13 cellular contexts compared by ENCODE assay signal in the genomic region with DNA sequence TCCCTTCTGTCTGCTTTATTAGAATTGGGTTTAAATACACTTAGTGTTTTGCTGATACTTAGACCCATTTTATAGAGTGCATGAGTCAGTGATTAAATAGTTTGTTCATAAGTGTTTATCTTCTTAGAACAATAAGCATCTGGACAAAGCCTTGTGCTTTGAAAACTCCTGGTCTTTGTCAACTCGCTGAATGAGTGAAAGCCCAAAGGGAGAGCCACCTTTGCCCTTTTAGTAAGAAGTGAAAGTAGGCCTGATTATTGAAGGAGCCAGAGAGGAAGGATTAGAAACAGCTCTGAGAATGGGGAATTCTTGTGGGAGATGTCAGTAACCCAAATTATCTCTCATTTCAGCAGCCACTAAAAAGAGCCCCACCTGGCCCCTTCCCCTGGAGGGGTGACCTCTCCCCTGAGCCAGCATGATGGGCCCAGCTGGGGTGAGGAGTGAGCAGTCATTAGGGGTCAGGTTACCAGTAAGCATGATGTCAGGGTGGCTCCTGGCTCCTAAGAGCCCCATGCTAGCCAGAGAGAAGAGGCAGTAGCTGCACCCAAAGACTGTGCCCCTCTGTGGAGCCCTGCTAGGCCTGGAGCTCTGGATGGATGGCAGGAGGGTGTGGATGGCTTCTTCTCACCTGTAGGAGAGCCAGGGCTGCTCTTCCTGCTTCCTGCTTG.
A peak's percentile ranks its signal among the peaks of the same experiment; 100 is the strongest.
DNase-seq lines count a peak whose midpoint lies in the region; ATAC-seq, FAIRE-seq and TF ChIP-seq lines count a peak whose summit lies in the region.
"Had no signal": no experiment of that assay in that cellular context is flagged by ENCODE, and none has a peak within 500 bp of the region (broad histone marks: within the 10 kb centered on the region; RNA-seq: fewer than 3 reads in every experiment).

No MANE protein-coding gene starts in this region.

- ATAC-seq in HG02759 (IDR thresholded peaks at IDR 0.05; ENCODE audit: unreplicated experiment) = peak; percentile 65
- no peak for ATAC-seq in SK-N-SH treated with all-trans-retinoic acid at 6 μM for 48 hours

- no peak for TF ChIP-seq CTCF in GM06990 (IDR thresholded peaks at IDR 0.05; ENCODE audit: insufficient read depth, low read length, poor library complexity, severe bottlenecking)
- TF ChIP-seq CTCF in coronary artery (IDR thresholded peaks at IDR 0.05) = no peak
- no peak for TF ChIP-seq CTCF in GM13976 (IDR thresholded peaks at IDR 0.05; ENCODE audit: borderline replicate concordance, control extremely low read depth, extremely low read depth, insufficient read depth, missing control alignments)

- no peak for FAIRE-seq in small intestine (lab: Jason Lieb, UNC)
- FAIRE-seq: G401.6 had no signal

- WGBS in small intestine, 3 donors = 20 to 29% (median 23%) methylated on average over 1 of the region's 1 CpG

- no peak overlapping the region for H3K4me3 ChIP-seq in GM06990 (replicated peaks; ENCODE audit: low read depth, low read length)
- H3K4me3 ChIP-seq in coronary artery = no peak overlapping the region
- no peak overlapping the region for H3K4me3 ChIP-seq in small intestine (ENCODE audit: low read depth in 1 of 2, low read length in 2 of 2)
- H3K4me3 ChIP-seq: ascending aorta had no signal

- peaks cover 0 to 4% of the 10 kb centered on the region in 2 donors for H3K4me1 ChIP-seq in small intestine (ENCODE audit: control insufficient read depth in 2 of 2, insufficient read depth in 1 of 2, low read depth in 1 of 2, low read length in 1 of 2)

- DNase-seq in GM06990 (ENCODE audit: extremely low read depth, insufficient read length) = peak; percentile 16
- peak; percentile 59 for DNase-seq in coronary artery (ENCODE audit: low spot score)
- peak; percentile 6 for DNase-seq in small intestine
- DNase-seq in SKM-1 (lab: John Stamatoyannopoulos, UW; ENCODE audit: unreplicated experiment) = no peak
- no peak for DNase-seq in GM13976 (ENCODE audit: low spot score)
- no peak for DNase-seq in occipital lobe (lab: John Stamatoyannopoulos, UW)
- DNase-seq: NCI-H1048, NCI-H446 treated with DMSO at 0.1 percent for 48 hours, RPMI8226 had no signal

- in situ Hi-C loops in GM13976 (cut with MboI; ENCODE audit: low sequenced_read_pairs, unreplicated experiment) = no loop called here

- no peaks in the 10 kb centered on the region for H3K36me3 ChIP-seq in GM06990 (ENCODE audit: control insufficient read depth, insufficient read depth, low read length)
- no peaks in the 10 kb centered on the region for H3K36me3 ChIP-seq in small intestine (ENCODE audit: control insufficient read depth in 2 of 2, insufficient read depth in 2 of 2, low read length in 2 of 2)
- H3K36me3 ChIP-seq: ascending aorta had no signal

- no peaks in the 10 kb centered on the region for H3K9me3 ChIP-seq in small intestine (ENCODE audit: control insufficient read depth, low read depth)
- H3K9me3 ChIP-seq: ascending aorta had no signal

- H3K27me3 ChIP-seq in GM06990 (replicated peaks; ENCODE audit: control insufficient read depth, insufficient read depth, low read length) (no peaks in the 10 kb centered on the region), small intestine (ENCODE audit: control insufficient read depth in 2 of 2, insufficient read depth in 2 of 2, low read length in 2 of 2) (no peaks in the 10 kb centered on the region)
- H3K27me3 ChIP-seq: ascending aorta had no signal

- H3K27ac ChIP-seq in coronary artery = peak overlapping the region in 1 of 2 donors; percentile 57
- no peak overlapping the region for H3K27ac ChIP-seq in small intestine (ENCODE audit: low read depth in 1 of 2, low read length in 1 of 2)

TF ChIP-seq in SK-N-SH treated with all-trans-retinoic acid at 6 μM for 48 hours, 23 proteins besides CTCF, POLR2A, EP300 and RAD21:
- TF ChIP-seq ZFP30 (CRISPR knock-in tag; IDR thresholded peaks at IDR 0.05) (no peak), PPARA (CRISPR knock-in tag; IDR thresholded peaks at IDR 0.05; ENCODE audit: borderline replicate concordance) (no peak), TSHZ2 (CRISPR knock-in tag; IDR thresholded peaks at IDR 0.05) (no peak), OSR1 (CRISPR knock-in tag; IDR thresholded peaks at IDR 0.05) (no peak), SNAI2 (CRISPR knock-in tag; IDR thresholded peaks at IDR 0.05) (no peak), CSDC2 (CRISPR knock-in tag; IDR thresholded peaks at IDR 0.05) (no peak), ZNF8 (CRISPR knock-in tag; IDR thresholded peaks at IDR 0.05) (no peak), ZC3H10 (CRISPR knock-in tag; IDR thresholded peaks at IDR 0.05) (no peak), TOX (CRISPR knock-in tag; IDR thresholded peaks at IDR 0.05; ENCODE audit: borderline replicate concordance) (no peak), ARNTL (CRISPR knock-in tag; IDR thresholded peaks at IDR 0.05; ENCODE audit: borderline replicate concordance, low read depth) (no peak), RARB (CRISPR knock-in tag; IDR thresholded peaks at IDR 0.05) (no peak), ESRRG (CRISPR knock-in tag; IDR thresholded peaks at IDR 0.05) (no peak)
- TF ChIP-seq, protein P1, sequence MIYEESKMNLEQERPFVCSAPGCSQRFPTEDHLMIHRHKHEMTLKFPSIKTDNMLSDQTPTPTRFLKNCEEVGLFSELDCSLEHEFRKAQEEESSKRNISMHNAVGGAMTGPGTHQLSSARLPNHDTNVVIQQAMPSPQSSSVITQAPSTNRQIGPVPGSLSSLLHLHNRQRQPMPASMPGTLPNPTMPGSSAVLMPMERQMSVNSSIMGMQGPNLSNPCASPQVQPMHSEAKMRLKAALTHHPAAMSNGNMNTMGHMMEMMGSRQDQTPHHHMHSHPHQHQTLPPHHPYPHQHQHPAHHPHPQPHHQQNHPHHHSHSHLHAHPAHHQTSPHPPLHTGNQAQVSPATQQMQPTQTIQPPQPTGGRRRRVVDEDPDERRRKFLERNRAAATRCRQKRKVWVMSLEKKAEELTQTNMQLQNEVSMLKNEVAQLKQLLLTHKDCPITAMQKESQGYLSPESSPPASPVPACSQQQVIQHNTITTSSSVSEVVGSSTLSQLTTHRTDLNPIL (CRISPR knock-in tag; IDR thresholded peaks at IDR 0.05; ENCODE audit: low read depth) = no peak
- TF ChIP-seq, protein P2, sequence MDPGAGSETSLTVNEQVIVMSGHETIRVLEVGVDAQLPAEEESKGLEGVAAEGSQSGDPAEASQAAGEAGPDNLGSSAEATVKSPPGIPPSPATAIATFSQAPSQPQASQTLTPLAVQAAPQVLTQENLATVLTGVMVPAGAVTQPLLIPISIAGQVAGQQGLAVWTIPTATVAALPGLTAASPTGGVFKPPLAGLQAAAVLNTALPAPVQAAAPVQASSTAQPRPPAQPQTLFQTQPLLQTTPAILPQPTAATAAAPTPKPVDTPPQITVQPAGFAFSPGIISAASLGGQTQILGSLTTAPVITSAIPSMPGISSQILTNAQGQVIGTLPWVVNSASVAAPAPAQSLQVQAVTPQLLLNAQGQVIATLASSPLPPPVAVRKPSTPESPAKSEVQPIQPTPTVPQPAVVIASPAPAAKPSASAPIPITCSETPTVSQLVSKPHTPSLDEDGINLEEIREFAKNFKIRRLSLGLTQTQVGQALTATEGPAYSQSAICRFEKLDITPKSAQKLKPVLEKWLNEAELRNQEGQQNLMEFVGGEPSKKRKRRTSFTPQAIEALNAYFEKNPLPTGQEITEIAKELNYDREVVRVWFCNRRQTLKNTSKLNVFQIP (CRISPR knock-in tag; IDR thresholded peaks at IDR 0.05; ENCODE audit: borderline replicate concordance, low read depth) = no peak

Comparison
In these comparisons a context has a peak if more than half of its experiments do, and no peak if none do; other contexts are left out.
1. DNase-seq: peak in GM06990 (single experiment), coronary artery (single experiment) and small intestine (single experiment); none in SKM-1 (single experiment), GM13976 (single experiment) and occipital lobe (single experiment).